In the genomic region with DNA sequence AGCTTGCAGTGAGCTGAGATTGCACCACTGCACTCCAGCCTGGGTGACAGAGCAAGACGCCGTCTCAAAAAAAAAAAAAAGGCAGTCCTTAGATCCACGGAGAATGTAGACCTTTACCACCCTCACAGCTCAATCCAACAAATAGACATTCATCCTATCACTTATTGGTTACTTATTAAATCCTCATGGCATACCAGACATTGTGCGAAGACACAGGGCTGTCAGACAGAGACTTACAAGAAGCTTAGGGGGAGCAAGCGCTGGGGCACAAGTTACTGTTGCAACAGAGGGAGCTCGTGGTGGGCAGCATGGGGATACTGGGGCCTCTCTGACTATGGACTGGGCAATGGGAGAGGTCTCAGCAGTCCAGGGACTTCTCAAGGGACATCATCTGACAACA, we compare ENCODE assay signal across 17 cellular contexts.
"Had no signal": no experiment of that assay in that cellular context is flagged by ENCODE, and none has a peak within 500 bp of the region (broad histone marks: within the 10 kb centered on the region; RNA-seq: fewer than 3 reads in every experiment).

No MANE protein-coding gene starts in this region.

- H3K36me3 ChIP-seq: lower lobe of right lung, right atrium auricular region had no signal

- ATAC-seq: left colon; lower lobe of right lung; stimulated activated naive CD8-positive, alpha-beta T cell treated with anti-CD3 and anti-CD28 coated beads, Interleukin-15, Interleukin-2, amounts not matched to agents 100 U/mL and 50 U/mL, for 24 hours had no signal

- FAIRE-seq: endometrium had no signal

- H3K27me3 ChIP-seq: right atrium auricular region had no signal

- H3K9me3 ChIP-seq: lower lobe of right lung, right atrium auricular region had no signal

- DNase-seq: activated CD4-positive, alpha-beta memory T cell treated with anti-CD3 and anti-CD28 coated beads for 36 hours; activated CD4-positive, alpha-beta T cell treated with anti-CD3 and anti-CD28 coated beads for 48 hours; activated effector memory CD4-positive, alpha-beta T cell treated with anti-CD3 and anti-CD28 coated beads, Interleukin-2, amount 50 U/mL, for 16 hours; activated naive CD4-positive, alpha-beta T cell treated with anti-CD3 and anti-CD28 coated beads, Interleukin-2, amount 10 ng/mL, durations not matched to agents 7 days and 5 days; amygdala; effector CD4-positive, alpha-beta T cell; erythroblast; foreskin fibroblast; glutamatergic neuron; hippocampal formation; left colon; lower lobe of right lung; stimulated activated CD4-positive, alpha-beta T cell treated with anti-CD3 and anti-CD28 coated beads, Interleukin-12 subunit alpha, Interleukin-12 subunit beta, amount 100 ng/mL, for 4 hours; stimulated activated CD4-positive, alpha-beta T cell treated with anti-CD3 and anti-CD28 coated beads, Interleukin-4, amount 100 ng/mL, for 4 hours; stimulated activated naive CD8-positive, alpha-beta T cell treated with anti-CD3 and anti-CD28 coated beads, Interleukin-15, Interleukin-2, amounts not matched to agents 100 U/mL and 50 U/mL, for 24 hours had no signal

- H3K4me3 ChIP-seq: lower lobe of right lung, right atrium auricular region had no signal

- H3K4me1 ChIP-seq: right atrium auricular region had no signal

- H3K27ac ChIP-seq: lower lobe of right lung, right atrium auricular region had no signal
